Comparison of ENCODE assay signal across 9 cellular contexts in the genomic region with DNA sequence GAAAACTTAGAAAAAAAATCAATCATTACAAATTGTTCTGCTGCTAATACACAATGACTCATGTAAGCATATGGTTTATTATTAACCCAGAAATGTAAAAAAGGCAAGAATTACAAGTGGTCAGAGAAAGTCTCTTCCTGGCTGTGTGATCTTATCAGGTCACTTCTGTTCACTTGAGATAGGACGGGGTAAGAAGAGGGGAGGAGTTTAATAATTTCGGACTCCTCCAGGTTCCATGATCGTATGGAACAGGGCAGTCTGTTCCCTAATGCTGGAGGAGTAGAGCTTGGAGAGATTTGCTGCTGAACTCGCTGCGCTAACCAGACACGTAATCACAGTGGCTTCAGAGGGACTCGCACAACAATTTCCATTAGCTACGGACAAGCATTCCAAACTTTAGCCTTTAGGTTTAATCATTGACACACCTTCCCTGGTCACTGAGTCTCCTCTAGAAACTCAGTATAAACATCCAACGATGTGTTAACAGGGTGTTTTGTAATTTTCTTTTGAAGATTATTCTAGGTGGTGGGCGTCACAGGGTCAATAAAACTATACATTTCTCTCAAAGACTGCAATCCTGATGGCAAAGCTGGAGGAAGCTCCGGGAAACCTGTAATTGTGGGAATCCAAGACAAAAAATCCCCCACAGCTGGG. TPM values are rescaled to one million over a fixed set of nuclear protein-coding genes. Genes with fewer than 3 reads are reported as not detected.
A peak's percentile ranks its signal among the peaks of the same experiment; 100 is the strongest.
DNase-seq lines count a peak whose midpoint lies in the region; ATAC-seq and TF ChIP-seq lines count a peak whose summit lies in the region.
"Had no signal": no experiment of that assay in that cellular context is flagged by ENCODE, and none has a peak within 500 bp of the region (broad histone marks: within the 10 kb centered on the region; RNA-seq: fewer than 3 reads in every experiment).

No MANE protein-coding gene starts in this region.

- H3K4me1 ChIP-seq in cardiac muscle cell (ENCODE audit: low read depth), result peaks cover 21% of the 10 kb centered on the region

- peaks cover 9% of the 10 kb centered on the region for H3K36me3 Mint-ChIP-seq in central memory CD8-positive, alpha-beta T cell (ENCODE audit: insufficient read depth)

- TF ChIP-seq CTCF in cardiac muscle cell (IDR thresholded peaks at IDR 0.05; ENCODE audit: low read depth, low read length), result no peak

- no peaks in the 10 kb centered on the region for H3K9me3 ChIP-seq in cardiac muscle cell (ENCODE audit: low read depth)

- peak overlapping the region; percentile 86 for H3K4me3 ChIP-seq in cardiac muscle cell

- DNase-seq in cardiac muscle cell (ENCODE audit: low read depth in 1 of 2, low spot score in 1 of 2), result no peak
- no peak for DNase-seq in Right ventricle myocardium superior
- DNase-seq in central memory CD8-positive, alpha-beta T cell (ENCODE audit: low spot score in 2 of 2), result no peak
- peak; percentile 3 for DNase-seq in pons (ENCODE audit: low spot score)
- no peak for DNase-seq in NCI-H524 treated with DMSO at 0.1 percent for 48 hours (lab: John Stamatoyannopoulos, UW)
- DNase-seq in stimulated activated CD4-positive, alpha-beta T cell treated with anti-CD3 and anti-CD28 coated beads, Interleukin-2, amount 100 ng/mL, for 48 hours, result no peak
- no peak for DNase-seq in NCI-H187 treated with DMSO at 0.1 percent for 48 hours (lab: John Stamatoyannopoulos, UW)

- H3K9me3 Mint-ChIP-seq in central memory CD8-positive, alpha-beta T cell, result no peaks in the 10 kb centered on the region

- no peaks in the 10 kb centered on the region for H3K27me3 Mint-ChIP-seq in central memory CD8-positive, alpha-beta T cell

- peaks cover 55% of the 10 kb centered on the region for H3K4me1 Mint-ChIP-seq in central memory CD8-positive, alpha-beta T cell

- ATAC-seq in Right ventricle myocardium superior (ENCODE audit: poor library complexity) (no peak), HG03521 (IDR thresholded peaks at IDR 0.05; ENCODE audit: unreplicated experiment) (peak; percentile 17)
- no peak for ATAC-seq in central memory CD8-positive, alpha-beta T cell (replicated peaks; ENCODE audit: extremely low read depth, poor library complexity, severe bottlenecking)

- intact Hi-C loops in Right ventricle myocardium superior (cut with DNase I), result no loop called here

- H3K27ac ChIP-seq in cardiac muscle cell, result no peak overlapping the region

- no peaks in the 10 kb centered on the region for H3K27me3 ChIP-seq in cardiac muscle cell

- H3K36me3 ChIP-seq in cardiac muscle cell, result peaks cover 3% of the 10 kb centered on the region

- H3K27ac Mint-ChIP-seq in central memory CD8-positive, alpha-beta T cell (ENCODE audit: low read depth), result peak overlapping the region; percentile 77

- H3K4me3 Mint-ChIP-seq in central memory CD8-positive, alpha-beta T cell, result peak overlapping the region; percentile 88

RNA-seq across cellular contexts. Expression of a gene that starts 1.3 kb away (rescaled TPM):
- total RNA-seq in cardiac muscle cell, result 50.1 and 62.2 TPM in 2 replicates
- polyA plus RNA-seq in cardiac muscle cell, result 99.8 and 101 TPM in 2 replicates
- 37.5 TPM for total RNA-seq in Right ventricle myocardium superior

RNA-seq across cellular contexts. Expression of a gene that starts 1.4 kb away (rescaled TPM):
- total RNA-seq in cardiac muscle cell (8.5 and 10.9 TPM in 2 replicates), Right ventricle myocardium superior (18.5 TPM)
- polyA plus RNA-seq in cardiac muscle cell, result 22.0 and 22.9 TPM in 2 replicates

RNA-seq across cellular contexts. Expression of a gene that starts 57.9 kb away (rescaled TPM):
- total RNA-seq in cardiac muscle cell (0.14 and 0.15 TPM in 2 replicates), Right ventricle myocardium superior (not detected)
- not detected in 2 replicates for polyA plus RNA-seq in cardiac muscle cell
- total RNA-seq: dermis microvascular lymphatic vessel endothelial cell had no signal
